ENCODE assay signal across 18 cellular contexts in genomic region chr18:74946646-74947045, GRCh38.
"Had no signal": no experiment of that assay in that cellular context is flagged by ENCODE, and none has a peak within 500 bp of the region (broad histone marks: within the 10 kb centered on the region; RNA-seq: fewer than 3 reads in every experiment).

No MANE protein-coding gene starts in this region.

- H3K27me3 ChIP-seq: breast epithelium, esophagus muscularis mucosa, right lobe of liver, spleen, thyroid gland had no signal

- DNase-seq: activated CD4-positive, alpha-beta T cell treated with anti-CD3 and anti-CD28 coated beads, Interleukin-2, amount 50 U/mL, for 4 hours; activated naive CD8-positive, alpha-beta T cell treated with anti-CD3 and anti-CD28 coated beads, Interleukin-2, amount 10 ng/mL, durations not matched to agents 7 days and 5 days; anterior cingulate cortex; effector CD8-positive, alpha-beta T cell; mesenchymal stem cell; naive thymus-derived CD8-positive, alpha-beta T cell; right lobe of liver; spleen; stimulated activated naive CD4-positive, alpha-beta T cell treated with Interleukin-2 at 50 U/mL for 16 hours; thyroid gland had no signal

- H3K9ac ChIP-seq: parathyroid adenoma had no signal

- H3K27me3 Mint-ChIP-seq: activated naive CD8-positive, alpha-beta T cell treated with anti-CD3 and anti-CD28 coated beads, Interleukin-2, amount 10 ng/mL, durations not matched to agents 7 days and 5 days; dendritic cell treated with granulocyte-macrophage colony-stimulating factor and Interleukin-4, amounts not matched to agents 40 ng/mL and 50 ng/mL, for 4 days; naive thymus-derived CD8-positive, alpha-beta T cell had no signal

- H3K36me3 ChIP-seq: breast epithelium, esophagus muscularis mucosa, right lobe of liver, thyroid gland had no signal

- H3K36me3 Mint-ChIP-seq: activated naive CD8-positive, alpha-beta T cell treated with anti-CD3 and anti-CD28 coated beads, Interleukin-2, amount 10 ng/mL, durations not matched to agents 7 days and 5 days had no signal

- H3K4me3 ChIP-seq: breast epithelium, esophagus muscularis mucosa, right lobe of liver, spleen, thyroid gland had no signal

- ATAC-seq: naive thymus-derived CD8-positive, alpha-beta T cell; right lobe of liver had no signal

- H3K9me3 Mint-ChIP-seq: activated naive CD8-positive, alpha-beta T cell treated with anti-CD3 and anti-CD28 coated beads, Interleukin-2, amount 10 ng/mL, durations not matched to agents 7 days and 5 days; activated T-helper 1 cell treated with anti-CD3 and anti-CD28 coated beads, Interleukin-12 subunit alpha, Interleukin-12 subunit beta, Interleukin-2, Interleukin-4 antibody, amounts not matched to agents 30 ng/mL and 10 ng/mL and 1 ng/mL, durations not matched to agents 14 hours and 24 hours and 36 hours; dendritic cell treated with granulocyte-macrophage colony-stimulating factor and Interleukin-4, amounts not matched to agents 40 ng/mL and 50 ng/mL, for 4 days; naive thymus-derived CD8-positive, alpha-beta T cell; T-helper 2 cell treated with Interferon-gamma antibody and Interleukin-4, amounts not matched to agents 5 μg/mL and 100 μg/mL, for 36 hours had no signal

- FAIRE-seq: endothelial cell of umbilical vein, TTC549 had no signal

- H3K27ac ChIP-seq: breast epithelium, esophagus muscularis mucosa, parathyroid adenoma, right lobe of liver, spleen, thyroid gland had no signal

- H3K79me2 ChIP-seq: parathyroid adenoma had no signal

- H3K4me1 ChIP-seq: breast epithelium, parathyroid adenoma, right lobe of liver had no signal

- H3K4me3 Mint-ChIP-seq: activated naive CD8-positive, alpha-beta T cell treated with anti-CD3 and anti-CD28 coated beads, Interleukin-2, amount 10 ng/mL, durations not matched to agents 7 days and 5 days; activated T-helper 1 cell treated with anti-CD3 and anti-CD28 coated beads, Interleukin-12 subunit alpha, Interleukin-12 subunit beta, Interleukin-2, Interleukin-4 antibody, amounts not matched to agents 30 ng/mL and 10 ng/mL and 1 ng/mL, durations not matched to agents 14 hours and 24 hours and 36 hours; dendritic cell treated with granulocyte-macrophage colony-stimulating factor and Interleukin-4, amounts not matched to agents 40 ng/mL and 50 ng/mL, for 4 days; naive thymus-derived CD8-positive, alpha-beta T cell; T-helper 2 cell treated with Interferon-gamma antibody and Interleukin-4, amounts not matched to agents 5 μg/mL and 100 μg/mL, for 36 hours had no signal

- H3K27ac Mint-ChIP-seq: activated naive CD8-positive, alpha-beta T cell treated with anti-CD3 and anti-CD28 coated beads, Interleukin-2, amount 10 ng/mL, durations not matched to agents 7 days and 5 days; activated T-helper 1 cell treated with anti-CD3 and anti-CD28 coated beads, Interleukin-12 subunit alpha, Interleukin-12 subunit beta, Interleukin-2, Interleukin-4 antibody, amounts not matched to agents 30 ng/mL and 10 ng/mL and 1 ng/mL, durations not matched to agents 14 hours and 24 hours and 36 hours; dendritic cell treated with granulocyte-macrophage colony-stimulating factor and Interleukin-4, amounts not matched to agents 40 ng/mL and 50 ng/mL, for 4 days; T-helper 2 cell treated with Interferon-gamma antibody and Interleukin-4, amounts not matched to agents 5 μg/mL and 100 μg/mL, for 36 hours had no signal

- H3K9me3 ChIP-seq: breast epithelium, esophagus muscularis mucosa, right lobe of liver, spleen, thyroid gland had no signal

- H2AFZ ChIP-seq: parathyroid adenoma had no signal
